ENCODE assay signal across 31 cellular contexts in genomic region chr5:125401724-125402622, GRCh38.
A peak's percentile ranks its signal among the peaks of the same experiment; 100 is the strongest.
DNase-seq lines count a peak whose midpoint lies in the region; ATAC-seq, FAIRE-seq and TF ChIP-seq lines count a peak whose summit lies in the region.
"Had no signal": no experiment of that assay in that cellular context is flagged by ENCODE, and none has a peak within 500 bp of the region (broad histone marks: within the 10 kb centered on the region; RNA-seq: fewer than 3 reads in every experiment).

No MANE protein-coding gene starts in this region.

- H3K9me1 ChIP-seq in K562 (ENCODE audit: control insufficient read depth, insufficient read depth, low read length), result no peaks in the 10 kb centered on the region

- TF ChIP-seq RAD21 in K562 (CRISPR knock-in tag; conservative IDR thresholded peaks at IDR 0.05 in 1 of 2, IDR thresholded peaks at IDR 0.05 in 1 of 2), result no peak

- H3K9me3 ChIP-seq in HEK293 (ENCODE audit: control insufficient read depth, insufficient read depth, low read depth, low read length) (no peaks in the 10 kb centered on the region), K562 (replicated peaks; ENCODE audit: control insufficient read depth, insufficient read depth, low read depth, low read length) (no peaks in the 10 kb centered on the region; the same call in 1 of the 2 replicates), tibial artery (no peaks in the 10 kb centered on the region)
- H3K9me3 ChIP-seq: testis had no signal

- TF ChIP-seq CTCF in HEK293 (tag by site-specific recombination; IDR thresholded peaks at IDR 0.05) (no peak), K562 (IDR thresholded peaks at IDR 0.05 in 2 of 3, conservative IDR thresholded peaks at IDR 0.05 in 1 of 3; ENCODE audit: insufficient read depth in 2 of 3, low read depth in 1 of 3, low read length in 3 of 3) (no peak), tibial artery (IDR thresholded peaks at IDR 0.05) (no peak)

- TF ChIP-seq EP300 in K562 (IDR thresholded peaks at IDR 0.05; ENCODE audit: low read length), result no peak

- intact Hi-C loops in K562 (cut with micrococcal nuclease), result no loop called here
- intact Hi-C loops in tibial artery (cut with DNase I; ENCODE audit: low total_unique reads), result no loop called here

- in situ Hi-C loops in K562 (cut with MboI), result no loop called here

- no TSS peak for BruUV-seq in K562 (replicated peaks; lab: Mats Ljungman, UMichigan)

- CTCF ChIA-PET in HEK293 (lab: Yijun Ruan, JAX), result interaction anchor here (0.6 kb wide), 1 partner anchor 55 kb away, joined by 3 read pairs; no protein-coding TSS in a partner anchor
- CTCF ChIA-PET in K562 (lab: Yijun Ruan, JAX; ENCODE audit: low intra/inter-chr PET ratio), result no interaction called here

- WGBS in K562 (ENCODE audit: insufficient coverage, low coverage, missing lambda C conversion rate), result 6% methylated on average over 5 of the region's 5 CpGs

- H3K4me1 Mint-ChIP-seq in stimulated activated naive B cell treated with anti-CD40 and anti-IgM and Interleukin-4, amounts not matched to agents 10 μg/mL and 1 μg/mL and 100 μg/mL, for 72 hours, result no peaks in the 10 kb centered on the region
- H3K4me1 Mint-ChIP-seq: activated naive CD4-positive, alpha-beta T cell treated with anti-CD3 and anti-CD28 coated beads, Interleukin-2, amount 50 U/mL, for 24 hours; CD4-positive, CD25-positive, alpha-beta regulatory T cell; immature natural killer cell had no signal

- no peak overlapping the region for H3K4me2 ChIP-seq in K562 (ENCODE audit: insufficient read depth, low read length)

- no peak overlapping the region for H3K4me3 Mint-ChIP-seq in stimulated activated naive B cell treated with anti-CD40 and anti-IgM and Interleukin-4, amounts not matched to agents 10 μg/mL and 1 μg/mL and 100 μg/mL, for 72 hours
- H3K4me3 Mint-ChIP-seq: activated naive CD4-positive, alpha-beta T cell treated with anti-CD3 and anti-CD28 coated beads, Interleukin-2, amount 50 U/mL, for 24 hours; immature natural killer cell; natural killer cell treated with Interleukin-12 subunit alpha and Interleukin-12 subunit beta and Interleukin-15 and Interleukin-18, amount 100 ng/mL, for 72 hours had no signal

- H3K27me3 ChIP-seq in K562 (ENCODE audit: control insufficient read depth in 2 of 2, insufficient read depth in 2 of 2, low read length in 2 of 2) (no peaks in the 10 kb centered on the region), tibial artery (no peaks in the 10 kb centered on the region)
- H3K27me3 ChIP-seq: spleen, testis had no signal

- H3K4me1 ChIP-seq in HEK293 (ENCODE audit: control insufficient read depth, insufficient read depth, low read length) (0 out of 2 replicates have a peak, but pooled peaks cover 4% of the 10 kb centered on the region), K562 (replicated peaks in 1 of 2; ENCODE audit: control insufficient read depth in 2 of 2, insufficient read depth in 2 of 2, low read length in 2 of 2) (no peaks in the 10 kb centered on the region), tibial artery (no peaks in the 10 kb centered on the region)
- H3K4me1 ChIP-seq: spleen, testis had no signal

- DNase-seq in NCI-H226, result peak; percentile 12
- no peak for DNase-seq in K562 (ENCODE audit: extremely low read depth in 1 of 4, low spot score in 3 of 4)
- DNase-seq in tibial artery, result no peak
- no peak for DNase-seq in stimulated activated naive B cell treated with anti-CD40 and anti-IgM and Interleukin-4, amounts not matched to agents 10 μg/mL and 1 μg/mL and 100 μg/mL, for 72 hours
- DNase-seq in activated CD8-positive, alpha-beta memory T cell treated with anti-CD3 and anti-CD28 coated beads, Interleukin-2, amount 50 U/mL, for 48 hours, result no peak
- DNase-seq: activated CD4-positive, alpha-beta T cell treated with anti-CD3 and anti-CD28 coated beads for 48 hours; aorta; CD4-positive, CD25-positive, alpha-beta regulatory T cell; central memory CD4-positive, alpha-beta T cell; dermis blood vessel endothelial cell; DMS 273 treated with DMSO at 0.1 percent for 48 hours; foreskin fibroblast; HCEC 1CT; hippocampal formation; immature natural killer cell; left ventricle myocardium superior; midbrain; NCI-H1436 treated with DMSO at 0.1 percent for 48 hours; NCI-H2107; NCI-H510A; RPMI8226; spleen; stimulated activated CD4-positive, alpha-beta T cell treated with anti-CD3 and anti-CD28 coated beads, Interleukin-4, amount 100 ng/mL, for 24 hours; stimulated activated naive CD4-positive, alpha-beta T cell; testis had no signal

- H3K27ac ChIP-seq in HEK293 (ENCODE audit: extremely low read depth, low read depth, low read length) (no peak overlapping the region), K562 (ENCODE audit: extremely low read depth, low read depth, low read length) (no peak overlapping the region), tibial artery (no peak overlapping the region)
- H3K27ac ChIP-seq: SK-N-MC, spleen, testis had no signal

- TF ChIP-seq POLR2A in K562 (conservative IDR thresholded peaks at IDR 0.05), result no peak

- no peak overlapping the region for H3K27ac Mint-ChIP-seq in stimulated activated naive B cell treated with anti-CD40 and anti-IgM and Interleukin-4, amounts not matched to agents 10 μg/mL and 1 μg/mL and 100 μg/mL, for 72 hours
- H3K27ac Mint-ChIP-seq: activated naive CD4-positive, alpha-beta T cell treated with anti-CD3 and anti-CD28 coated beads, Interleukin-2, amount 50 U/mL, for 24 hours; CD4-positive, CD25-positive, alpha-beta regulatory T cell; immature natural killer cell; natural killer cell treated with Interleukin-12 subunit alpha and Interleukin-12 subunit beta and Interleukin-15 and Interleukin-18, amount 100 ng/mL, for 72 hours had no signal

- no peak overlapping the region for H3K9ac ChIP-seq in K562 (ENCODE audit: insufficient read depth in 1 of 2, low read depth in 2 of 2, low read length in 2 of 2)

- no peak overlapping the region for H2AFZ ChIP-seq in K562 (ENCODE audit: low read depth, low read length)

- H4K20me1 ChIP-seq in K562 (replicated peaks; ENCODE audit: control insufficient read depth, insufficient read depth, low read length), result no peaks in the 10 kb centered on the region

- no peak for ATAC-seq in K562
- ATAC-seq in stimulated activated naive B cell treated with anti-CD40 and anti-IgM and Interleukin-4, amounts not matched to agents 10 μg/mL and 1 μg/mL and 100 μg/mL, for 72 hours (replicated peaks), result no peak
- ATAC-seq: left ventricle myocardium superior; natural killer cell treated with Interleukin-12 subunit alpha and Interleukin-12 subunit beta and Interleukin-15 and Interleukin-18, amount 100 ng/mL, for 72 hours had no signal

- POLR2A ChIA-PET in HEK293 (lab: Yijun Ruan, JAX), result no interaction called here
- POLR2A ChIA-PET in K562 (lab: Yijun Ruan, JAX), result no interaction called here

- H3K79me2 ChIP-seq in K562 (ENCODE audit: control insufficient read depth, insufficient read depth, low read length), result no peaks in the 10 kb centered on the region

- H3K27me3 Mint-ChIP-seq in stimulated activated naive B cell treated with anti-CD40 and anti-IgM and Interleukin-4, amounts not matched to agents 10 μg/mL and 1 μg/mL and 100 μg/mL, for 72 hours, result no peaks in the 10 kb centered on the region
- H3K27me3 Mint-ChIP-seq: activated naive CD4-positive, alpha-beta T cell treated with anti-CD3 and anti-CD28 coated beads, Interleukin-2, amount 50 U/mL, for 24 hours; CD4-positive, CD25-positive, alpha-beta regulatory T cell; natural killer cell treated with Interleukin-12 subunit alpha and Interleukin-12 subunit beta and Interleukin-15 and Interleukin-18, amount 100 ng/mL, for 72 hours had no signal

- no peak for FAIRE-seq in K562 (lab: Jason Lieb, UNC)
- peak; percentile 43 for FAIRE-seq in islet of Langerhans (lab: Jason Lieb, UNC)
- FAIRE-seq: GM19239 had no signal

- H3K9me3 Mint-ChIP-seq in stimulated activated naive B cell treated with anti-CD40 and anti-IgM and Interleukin-4, amounts not matched to agents 10 μg/mL and 1 μg/mL and 100 μg/mL, for 72 hours, result peaks cover 0 to 3% of the 10 kb centered on the region in 2 donors
- H3K9me3 Mint-ChIP-seq: activated naive CD4-positive, alpha-beta T cell treated with anti-CD3 and anti-CD28 coated beads, Interleukin-2, amount 50 U/mL, for 24 hours had no signal

- H3K4me3 ChIP-seq in HEK293 (ENCODE audit: low read depth, low read length) (no peak overlapping the region), K562 (no peak overlapping the region), tibial artery (no peak overlapping the region)
- H3K4me3 ChIP-seq: SK-N-MC, spleen, testis had no signal

- H3K36me3 Mint-ChIP-seq in stimulated activated naive B cell treated with anti-CD40 and anti-IgM and Interleukin-4, amounts not matched to agents 10 μg/mL and 1 μg/mL and 100 μg/mL, for 72 hours, result peaks cover 0 to 2% of the 10 kb centered on the region in 2 donors
- H3K36me3 Mint-ChIP-seq: activated naive CD4-positive, alpha-beta T cell treated with anti-CD3 and anti-CD28 coated beads, Interleukin-2, amount 50 U/mL, for 24 hours; CD4-positive, CD25-positive, alpha-beta regulatory T cell; immature natural killer cell; natural killer cell treated with Interleukin-12 subunit alpha and Interleukin-12 subunit beta and Interleukin-15 and Interleukin-18, amount 100 ng/mL, for 72 hours had no signal

- H3K36me3 ChIP-seq in HEK293 (ENCODE audit: control insufficient read depth in 2 of 2, insufficient read depth in 1 of 2, low read length in 2 of 2), result no peaks in the 10 kb centered on the region
- no peaks in the 10 kb centered on the region for H3K36me3 ChIP-seq in K562 (ENCODE audit: control insufficient read depth, insufficient read depth, low read length)
- H3K36me3 ChIP-seq in tibial artery, result no peaks in the 10 kb centered on the region
- H3K36me3 ChIP-seq: spleen had no signal

TF ChIP-seq in HEK293, 187 proteins besides CTCF, POLR2A, EP300 and RAD21 (continues in another document):
- peak; percentile 28; the same call in 1 of the 2 replicates for TF ChIP-seq YY2 (tag by site-specific recombination; IDR thresholded peaks at IDR 0.05)

TF ChIP-seq in K562, 482 proteins besides CTCF, POLR2A, EP300 and RAD21:
- no peak for TF ChIP-seq SLC30A9 (CRISPR knock-in tag; IDR thresholded peaks at IDR 0.05)
- peak; percentile 86 for TF ChIP-seq TFE3 (CRISPR knock-in tag; IDR thresholded peaks at IDR 0.05)
- peak; percentile 19; the same call in 1 of the 2 replicates for TF ChIP-seq ZNF316 (IDR thresholded peaks at IDR 0.05)
